In genomic region chr13:75365724-75366173, GRCh38 we compare ENCODE assay signal across 8 cellular contexts.
A peak's percentile ranks its signal among the peaks of the same experiment; 100 is the strongest.
DNase-seq lines count a peak whose midpoint lies in the region; ATAC-seq, FAIRE-seq and TF ChIP-seq lines count a peak whose summit lies in the region.

No MANE protein-coding gene starts in this region.

- H3K27me3 ChIP-seq in adipocyte (replicated peaks; ENCODE audit: control insufficient read depth, insufficient read depth, low read length): no peaks in the 10 kb centered on the region

- ATAC-seq in GM21528 (IDR thresholded peaks at IDR 0.05; ENCODE audit: low FRiP score, unreplicated experiment) (peak; percentile 87), omental fat pad (ENCODE audit: low FRiP score) (no peak)

- H3K9me3 Mint-ChIP-seq in nephron: no peaks in the 10 kb centered on the region

- H3K4me3 Mint-ChIP-seq in nephron: peak overlapping the region in 2 of 3 experiments; percentile 14 to 17

- H3K27ac Mint-ChIP-seq in nephron: peak overlapping the region in 1 of 3 experiments; percentile 88

- DNase-seq in GM13976 (ENCODE audit: low spot score): peak; percentile 66
- DNase-seq in HS-27A (ENCODE audit: low read depth): peak; percentile 72
- peak; percentile 60 for DNase-seq in adipocyte (ENCODE audit: low read depth)
- no peak for DNase-seq in cerebellum (ENCODE audit: low spot score)
- no peak for DNase-seq in omental fat pad (ENCODE audit: low spot score)
- no peak for DNase-seq in D721Med (ENCODE audit: insufficient read length, low spot score)

- no peaks in the 10 kb centered on the region for H3K27me3 Mint-ChIP-seq in nephron (ENCODE audit: low read depth)

- in situ Hi-C loops in GM13976 (cut with MboI; ENCODE audit: low sequenced_read_pairs, unreplicated experiment): no loop called here

- H3K9me3 ChIP-seq in adipocyte (ENCODE audit: control insufficient read depth, low read length): no peaks in the 10 kb centered on the region

- TF ChIP-seq CTCF in GM13976 (IDR thresholded peaks at IDR 0.05; ENCODE audit: borderline replicate concordance, control extremely low read depth, extremely low read depth, insufficient read depth, missing control alignments) (no peak), nephron (IDR thresholded peaks at IDR 0.05; ENCODE audit: unreplicated experiment in 3 of 3) (no peak), omental fat pad (IDR thresholded peaks at IDR 0.05) (no peak), D721Med (IDR thresholded peaks at IDR 0.05; ENCODE audit: insufficient read depth, missing control alignments) (no peak)

- peak overlapping the region; percentile 22 for H3K4me3 ChIP-seq in adipocyte (ENCODE audit: low read length)

- FAIRE-seq in D721Med (lab: Jason Lieb, UNC): no peak

- peaks cover 53% of the 10 kb centered on the region for H3K4me1 ChIP-seq in adipocyte (ENCODE audit: control insufficient read depth, insufficient read depth, low read length)

- no peaks in the 10 kb centered on the region for H3K36me3 Mint-ChIP-seq in nephron (ENCODE audit: low read depth)

- peaks cover 5% of the 10 kb centered on the region for H3K36me3 ChIP-seq in adipocyte (ENCODE audit: control insufficient read depth, insufficient read depth, low read length, severe bottlenecking)

- H3K9ac ChIP-seq in adipocyte (ENCODE audit: low read length): no peak overlapping the region

- H3K4me1 Mint-ChIP-seq in nephron: peaks cover 37% of the 10 kb centered on the region

Comparison
In these comparisons a context has a peak if more than half of its experiments do, and no peak if none do; other contexts are left out.
1. DNase-seq: peak in GM13976 (single experiment), HS-27A (single experiment) and adipocyte (single experiment); none in cerebellum (single experiment), omental fat pad (single experiment) and D721Med (single experiment).